Comparison of ENCODE assay signal across 22 cellular contexts in genomic region chr12:49912345-49912744, GRCh38. TPM values are rescaled to one million over a fixed set of nuclear protein-coding genes. Genes with fewer than 3 reads are reported as not detected.
"Had no signal": no experiment of that assay in that cellular context is flagged by ENCODE, and none has a peak within 500 bp of the region (broad histone marks: within the 10 kb centered on the region; RNA-seq: fewer than 3 reads in every experiment).

No MANE protein-coding gene starts in this region.

- H3K9ac ChIP-seq: parathyroid adenoma had no signal

- H3K36me3 ChIP-seq: esophagus squamous epithelium had no signal

- ATAC-seq: stimulated activated naive CD8-positive, alpha-beta T cell treated with anti-CD3 and anti-CD28 coated beads, Interleukin-15, Interleukin-2, amounts not matched to agents 100 U/mL and 50 U/mL, for 24 hours had no signal

- H3K27ac ChIP-seq: esophagus squamous epithelium, parathyroid adenoma had no signal

- H3K4me3 ChIP-seq: esophagus squamous epithelium had no signal

- DNase-seq: activated B cell treated with CpG ODN at 0.5 μM for 24 hours; activated CD4-positive, alpha-beta T cell treated with anti-CD3 and anti-CD28 coated beads, Interleukin-2, amount 50 U/mL, for 1 hour; activated CD8-positive, alpha-beta memory T cell treated with anti-CD3 and anti-CD28 coated beads for 24 hours; activated naive CD4-positive, alpha-beta T cell treated with anti-CD3 and anti-CD28 coated beads, Interleukin-2, amount 50 U/mL, for 16 hours; esophagus squamous epithelium; foreskin fibroblast; glutamatergic neuron; immature natural killer cell; naive B cell; retina; small intestine; stimulated activated CD4-positive, alpha-beta T cell treated with anti-CD3 and anti-CD28 coated beads, Interleukin-4, amount 100 ng/mL, for 4 hours; stimulated activated CD8-positive, alpha-beta memory T cell treated with anti-CD3 and anti-CD28 coated beads, Interleukin-4, amount 100 ng/mL, for 48 hours; stimulated activated naive CD8-positive, alpha-beta T cell treated with anti-CD3 and anti-CD28 coated beads, Interleukin-15, Interleukin-2, amounts not matched to agents 100 U/mL and 50 U/mL, for 24 hours; SW 1271; trophoblast cell had no signal

- H3K9me3 ChIP-seq: esophagus squamous epithelium had no signal

RNA-seq across cellular contexts. Expression of gene FAIM2, which starts 8.6 kb away (rescaled TPM):
- total RNA-seq: activated B cell treated with CpG ODN at 0.5 μM for 24 hours, lung microvascular endothelial cell, SK-MEL-5 had no signal

RNA-seq across cellular contexts. Expression of gene AQP2, which starts 38.2 kb away (rescaled TPM):
- total RNA-seq: activated B cell treated with CpG ODN at 0.5 μM for 24 hours; astrocyte; bronchial epithelial cell; esophagus squamous epithelium; lung microvascular endothelial cell; SK-MEL-5; T-helper 2 cell treated with Interferon-gamma antibody and Interleukin-4, amounts not matched to agents 100 ng/mL and 5 ng/mL, for 36 hours had no signal
- polyA plus RNA-seq: immature natural killer cell, small intestine had no signal

RNA-seq across cellular contexts. Expression of gene AQP5, which starts 49.3 kb away (rescaled TPM):
- total RNA-seq: activated B cell treated with CpG ODN at 0.5 μM for 24 hours; astrocyte; lung microvascular endothelial cell; SK-MEL-5; T-helper 2 cell treated with Interferon-gamma antibody and Interleukin-4, amounts not matched to agents 100 ng/mL and 5 ng/mL, for 36 hours had no signal
- polyA plus RNA-seq: immature natural killer cell had no signal
